In genomic region chr7:45680776-45681175, GRCh38 we compare ENCODE assay signal across 18 cellular contexts.
"Had no signal": no experiment of that assay in that cellular context is flagged by ENCODE, and none has a peak within 500 bp of the region (broad histone marks: within the 10 kb centered on the region; RNA-seq: fewer than 3 reads in every experiment).

No MANE protein-coding gene starts in this region.

- H3K27ac ChIP-seq: left lung, psoas muscle, right lobe of liver, tibial nerve, uterus had no signal

- H3K4me3 ChIP-seq: dorsolateral prefrontal cortex, left lung, psoas muscle, right lobe of liver, tibial nerve, uterus had no signal

- H3K36me3 ChIP-seq: left lung, right lobe of liver, tibial nerve, uterus had no signal

- H3K9me3 ChIP-seq: left lung, psoas muscle, right lobe of liver, tibial nerve, uterus had no signal

- H3K4me1 ChIP-seq: left lung, psoas muscle, right lobe of liver, tibial nerve, uterus had no signal

- H3K27me3 ChIP-seq: dorsolateral prefrontal cortex, left lung, right lobe of liver, tibial nerve, uterus had no signal

- DNase-seq: activated CD4-positive, CD25-positive, alpha-beta regulatory T cell treated with anti-CD3 and anti-CD28 coated beads, Interleukin-2, amount 50 U/mL, for 72 hours; activated naive CD4-positive, alpha-beta T cell treated with Interleukin-2 at 50 U/mL for 16 hours; activated naive CD8-positive, alpha-beta T cell treated with anti-CD3 and anti-CD28 coated beads, Interleukin-2, amount 10 ng/mL, durations not matched to agents 7 days and 5 days; activated T-cell treated with anti-CD3 and anti-CD28 coated beads, Interleukin-2, amount 50 U/mL, for 24 hours; amygdala; caudate nucleus; erythroblast; kidney; left lung; mammary epithelial cell; psoas muscle; stimulated activated CD8-positive, alpha-beta memory T cell treated with anti-CD3 and anti-CD28 coated beads, Interleukin-4, amount 100 ng/mL, for 48 hours; stimulated activated naive CD4-positive, alpha-beta T cell treated with Interleukin-2 at 50 U/mL for 16 hours; substantia nigra; uterus had no signal
